Comparison of ENCODE assay signal across 30 cellular contexts in the genomic region with DNA sequence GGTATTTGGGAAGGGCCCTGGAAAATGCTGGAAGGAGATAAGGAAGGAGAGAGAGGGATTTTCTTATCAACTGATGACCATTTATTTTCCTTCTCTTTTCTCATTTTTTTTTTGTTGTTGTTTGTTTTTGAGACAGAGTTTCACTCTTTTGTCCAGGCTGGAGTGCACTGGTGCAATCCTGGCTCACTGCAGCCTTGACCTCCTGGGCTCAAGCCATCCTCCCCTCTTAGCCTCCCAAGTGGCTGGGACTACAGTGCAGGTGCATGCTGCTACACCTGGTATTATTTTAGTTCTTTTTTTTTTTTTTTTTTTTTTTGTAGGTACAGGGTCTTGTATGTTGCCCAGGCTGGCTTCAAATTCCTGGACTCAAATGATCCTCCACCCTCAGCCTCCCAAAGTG.
"Had no signal": no experiment of that assay in that cellular context is flagged by ENCODE, and none has a peak within 500 bp of the region (broad histone marks: within the 10 kb centered on the region; RNA-seq: fewer than 3 reads in every experiment).

No MANE protein-coding gene starts in this region.

- H2AFZ ChIP-seq: PC-9 had no signal

- H3K27me3 Mint-ChIP-seq: activated CD4-positive, alpha-beta memory T cell treated with anti-CD3 and anti-CD28 coated beads, Interleukin-2, amount 10 ng/mL, durations not matched to agents 7 days and 5 days; activated CD8-positive, alpha-beta memory T cell treated with anti-CD3 and anti-CD28 coated beads, Interleukin-2, amount 10 ng/mL, durations not matched to agents 7 days and 5 days had no signal

- H3K36me3 ChIP-seq: brain microvascular endothelial cell, SJCRH30, WERI-Rb-1 had no signal

- H3K9me3 ChIP-seq: SJCRH30 had no signal

- DNase-seq: activated CD4-positive, alpha-beta memory T cell treated with anti-CD3 and anti-CD28 coated beads, Interleukin-2, amount 10 ng/mL, durations not matched to agents 7 days and 5 days; activated CD4-positive, alpha-beta T cell treated with anti-CD3 and anti-CD28 coated beads for 1 hour; activated CD4-positive, alpha-beta T cell treated with anti-CD3 and anti-CD28 coated beads for 48 hours; activated CD4-positive, CD25-positive, alpha-beta regulatory T cell; activated CD8-positive, alpha-beta memory T cell treated with anti-CD3 and anti-CD28 coated beads for 24 hours; activated CD8-positive, alpha-beta memory T cell treated with anti-CD3 and anti-CD28 coated beads, Interleukin-2, amount 10 ng/mL, durations not matched to agents 7 days and 5 days; activated CD8-positive, alpha-beta memory T cell treated with anti-CD3 and anti-CD28 coated beads, Interleukin-2, amount 50 U/mL, for 48 hours; activated effector memory CD4-positive, alpha-beta T cell treated with Interleukin-2 at 50 U/mL for 16 hours; activated naive CD4-positive, alpha-beta T cell treated with anti-CD3 and anti-CD28 coated beads, Interleukin-2, amount 10 ng/mL, durations not matched to agents 7 days and 5 days; activated T-cell treated with anti-CD3 and anti-CD28 coated beads, Interleukin-2, amount 50 U/mL, for 48 hours; amniotic stem cell; aorta; brain microvascular endothelial cell; MM.1S; MV-4-11; NCI-H1092; NCI-H1436 treated with DMSO at 0.1 percent for 48 hours; NCI-H1694 treated with DMSO at 0.1 percent for 48 hours; NCI-H2029; NCI-H345; NCI-H524 treated with DMSO at 0.1 percent for 48 hours; PC-9; Right ventricle myocardium superior; SJCRH30; T1000; WERI-Rb-1 had no signal

- H3K4me1 Mint-ChIP-seq: activated CD4-positive, alpha-beta memory T cell treated with anti-CD3 and anti-CD28 coated beads, Interleukin-2, amount 10 ng/mL, durations not matched to agents 7 days and 5 days; activated naive CD4-positive, alpha-beta T cell treated with anti-CD3 and anti-CD28 coated beads, Interleukin-2, amount 10 ng/mL, durations not matched to agents 7 days and 5 days had no signal

- H3K4me2 ChIP-seq: KMS-11, PC-9 had no signal

- H3K27me3 ChIP-seq: brain microvascular endothelial cell, SJCRH30 had no signal

- H3K36me3 Mint-ChIP-seq: activated CD8-positive, alpha-beta memory T cell treated with anti-CD3 and anti-CD28 coated beads, Interleukin-2, amount 10 ng/mL, durations not matched to agents 7 days and 5 days; activated naive CD4-positive, alpha-beta T cell treated with anti-CD3 and anti-CD28 coated beads, Interleukin-2, amount 10 ng/mL, durations not matched to agents 7 days and 5 days; activated naive CD8-positive, alpha-beta T cell had no signal

- H3K4me3 Mint-ChIP-seq: activated CD4-positive, alpha-beta memory T cell treated with anti-CD3 and anti-CD28 coated beads, Interleukin-2, amount 10 ng/mL, durations not matched to agents 7 days and 5 days; activated CD8-positive, alpha-beta memory T cell treated with anti-CD3 and anti-CD28 coated beads, Interleukin-2, amount 10 ng/mL, durations not matched to agents 7 days and 5 days; activated naive CD4-positive, alpha-beta T cell treated with anti-CD3 and anti-CD28 coated beads, Interleukin-2, amount 10 ng/mL, durations not matched to agents 7 days and 5 days; activated naive CD8-positive, alpha-beta T cell had no signal

- H3K27ac Mint-ChIP-seq: activated CD4-positive, alpha-beta memory T cell treated with anti-CD3 and anti-CD28 coated beads, Interleukin-2, amount 10 ng/mL, durations not matched to agents 7 days and 5 days; activated CD8-positive, alpha-beta memory T cell treated with anti-CD3 and anti-CD28 coated beads, Interleukin-2, amount 10 ng/mL, durations not matched to agents 7 days and 5 days; activated naive CD4-positive, alpha-beta T cell treated with anti-CD3 and anti-CD28 coated beads, Interleukin-2, amount 10 ng/mL, durations not matched to agents 7 days and 5 days; activated naive CD8-positive, alpha-beta T cell had no signal

- H3K4me3 ChIP-seq: PC-9, SJCRH30, SK-N-MC had no signal

- H3K9me3 Mint-ChIP-seq: activated CD4-positive, alpha-beta memory T cell treated with anti-CD3 and anti-CD28 coated beads, Interleukin-2, amount 10 ng/mL, durations not matched to agents 7 days and 5 days; activated naive CD4-positive, alpha-beta T cell treated with anti-CD3 and anti-CD28 coated beads, Interleukin-2, amount 10 ng/mL, durations not matched to agents 7 days and 5 days had no signal

- H3K27ac ChIP-seq: brain microvascular endothelial cell, KMS-11, PC-9, RWPE1, SJCRH30, SK-N-MC, WERI-Rb-1 had no signal
